8 cellular contexts compared by ENCODE assay signal in genomic region chr11:10413268-10413667, GRCh38. TPM values are rescaled to one million over a fixed set of nuclear protein-coding genes. Genes with fewer than 3 reads are reported as not detected.
A peak's percentile ranks its signal among the peaks of the same experiment; 100 is the strongest.
DNase-seq lines count a peak whose midpoint lies in the region; ATAC-seq and TF ChIP-seq lines count a peak whose summit lies in the region.

No MANE protein-coding gene starts in this region.

- TF ChIP-seq POLR2A in Peyer's patch (IDR thresholded peaks at IDR 0.05) (peak in 1 of 2 donors; percentile 9), adrenal gland (IDR thresholded peaks at IDR 0.05) (no peak)

- H3K4me1 ChIP-seq in Peyer's patch: peaks cover 0 to 8% (median 4%) of the 10 kb centered on the region in 4 donors
- H3K4me1 ChIP-seq in adrenal gland (replicated peaks in 1 of 2): peaks cover 0 to 11% of the 10 kb centered on the region in 2 donors
- peaks cover 8% of the 10 kb centered on the region for H3K4me1 ChIP-seq in mesenchymal stem cell (ENCODE audit: control insufficient read depth, insufficient read depth, low read depth, low read length)
- H3K4me1 ChIP-seq in neural progenitor cell: no peaks in the 10 kb centered on the region

- H3F3A ChIP-seq in neural progenitor cell (ENCODE audit: low read depth): no peaks in the 10 kb centered on the region

- no peaks in the 10 kb centered on the region for H4K20me1 ChIP-seq in neural progenitor cell (ENCODE audit: low read depth)

- no peak overlapping the region for H3K4me3 Mint-ChIP-seq in neural progenitor cell

- no peak overlapping the region for H3K18ac ChIP-seq in mesenchymal stem cell (ENCODE audit: low read depth in 1 of 2, low read length in 2 of 2)

- H3K27ac Mint-ChIP-seq in neural progenitor cell: no peak overlapping the region

- H3K4me2 ChIP-seq in mesenchymal stem cell (ENCODE audit: low read length, poor library complexity, severe bottlenecking) (no peak overlapping the region), neural progenitor cell (no peak overlapping the region)

- no peak overlapping the region for H2AK5ac ChIP-seq in mesenchymal stem cell (ENCODE audit: low read length, severe bottlenecking)

- peak; percentile 26 for DNase-seq in Daoy (ENCODE audit: low read depth)
- DNase-seq in HFF-Myc (ENCODE audit: extremely low read depth, low read depth): no peak
- peak in 2 of 3 donors; percentile 58 to 80 for DNase-seq in Peyer's patch
- DNase-seq in adrenal gland: peak in 2 of 7 donors; percentile 39 to 70
- DNase-seq in mesenchymal stem cell: peak; percentile 29
- DNase-seq in 8988T: no peak
- no peak for DNase-seq in neural progenitor cell (ENCODE audit: low spot score)

- no peak overlapping the region for H3K4me3 ChIP-seq in HFF-Myc (replicated peaks; ENCODE audit: low read depth, low read length)
- H3K4me3 ChIP-seq in Peyer's patch: no peak overlapping the region
- H3K4me3 ChIP-seq in adrenal gland: no peak overlapping the region
- H3K4me3 ChIP-seq in mesenchymal stem cell (ENCODE audit: insufficient read depth in 1 of 2, low read depth in 1 of 2, low read length in 2 of 2): no peak overlapping the region
- H3K4me3 ChIP-seq in neural progenitor cell: no peak overlapping the region

- 59 to 67% (median 61%) methylated on average over 6 of the region's 6 CpGs for WGBS in adrenal gland, 4 donors
- WGBS in mesenchymal stem cell: 74% methylated on average over 5 of the region's 6 CpGs

- H2BK5ac ChIP-seq in mesenchymal stem cell (ENCODE audit: low read depth, low read length, poor library complexity, severe bottlenecking): no peak overlapping the region

- H3K27ac ChIP-seq in Peyer's patch (no peak overlapping the region), adrenal gland (peak overlapping the region in 1 of 5 donors; percentile 77), mesenchymal stem cell (ENCODE audit: low read length, poor library complexity, severe bottlenecking) (no peak overlapping the region), neural progenitor cell (no peak overlapping the region)

- no peaks in the 10 kb centered on the region for H3K79me1 ChIP-seq in mesenchymal stem cell (replicated peaks; ENCODE audit: low read length, poor library complexity, severe bottlenecking)

- no peaks in the 10 kb centered on the region for H3K9me3 ChIP-seq in Peyer's patch
- no peaks in the 10 kb centered on the region for H3K9me3 ChIP-seq in adrenal gland (replicated peaks in 1 of 3)
- no peaks in the 10 kb centered on the region for H3K9me3 ChIP-seq in mesenchymal stem cell (ENCODE audit: control insufficient read depth, low read length)
- no peaks in the 10 kb centered on the region for H3K9me3 ChIP-seq in neural progenitor cell (ENCODE audit: low read depth)

- no peak overlapping the region for H4K8ac ChIP-seq in mesenchymal stem cell (ENCODE audit: low read length)

- H2AFZ ChIP-seq in mesenchymal stem cell (ENCODE audit: low read depth, low read length) (no peak overlapping the region), neural progenitor cell (replicated peaks) (no peak overlapping the region)

- intact Hi-C loops in adrenal gland (cut with DNase I): loop anchor here in 1 of 2 donors (10.0 kb wide), 1 partner anchor 242 kb away; no protein-coding TSS in a partner anchor

- no peak for ATAC-seq in HG02588 (IDR thresholded peaks at IDR 0.05; ENCODE audit: unreplicated experiment)

- H3K36me3 Mint-ChIP-seq in neural progenitor cell: no peaks in the 10 kb centered on the region

- H3K79me2 ChIP-seq in neural progenitor cell (ENCODE audit: low read depth): no peaks in the 10 kb centered on the region

- no peak overlapping the region for H3K9ac ChIP-seq in mesenchymal stem cell (ENCODE audit: low read length)
- no peak overlapping the region for H3K9ac ChIP-seq in neural progenitor cell

- TF ChIP-seq CTCF in HFF-Myc (IDR thresholded peaks at IDR 0.05; ENCODE audit: low read depth, low read length, missing control alignments): peak; percentile 22
- peak in 5 of 6 experiments; percentile 19 to 68 (median 41) for TF ChIP-seq CTCF in Peyer's patch (IDR thresholded peaks at IDR 0.05)
- TF ChIP-seq CTCF in adrenal gland (IDR thresholded peaks at IDR 0.05): peak in 4 of 6 experiments; percentile 16 to 41 (median 30)
- TF ChIP-seq CTCF in neural progenitor cell (IDR thresholded peaks at IDR 0.05): no peak

- no peak overlapping the region for H4K91ac ChIP-seq in mesenchymal stem cell (ENCODE audit: low read length)

- H2BK15ac ChIP-seq in mesenchymal stem cell (ENCODE audit: low read depth, poor library complexity, severe bottlenecking): no peak overlapping the region

- no peak overlapping the region for H3K23ac ChIP-seq in mesenchymal stem cell (ENCODE audit: low read length in 2 of 2)

- H2BK120ac ChIP-seq in mesenchymal stem cell (ENCODE audit: low read depth, low read length): no peak overlapping the region

- peaks cover 2% of the 10 kb centered on the region for H3K27me3 Mint-ChIP-seq in neural progenitor cell (ENCODE audit: insufficient read depth, low read depth)

- no peak overlapping the region for H3K14ac ChIP-seq in mesenchymal stem cell (ENCODE audit: low read length in 2 of 2)

- no peaks in the 10 kb centered on the region for H3K9me3 Mint-ChIP-seq in neural progenitor cell

- no peaks in the 10 kb centered on the region for H3K4me1 Mint-ChIP-seq in neural progenitor cell

- no peak overlapping the region for H3K4ac ChIP-seq in mesenchymal stem cell (ENCODE audit: low read depth in 1 of 2, low read length in 2 of 2)

- no peaks in the 10 kb centered on the region for H3K27me3 ChIP-seq in Peyer's patch
- no peaks in the 10 kb centered on the region for H3K27me3 ChIP-seq in adrenal gland
- H3K27me3 ChIP-seq in mesenchymal stem cell (ENCODE audit: control insufficient read depth in 1 of 2, insufficient read depth in 1 of 2, low read length in 2 of 2): no peaks in the 10 kb centered on the region
- no peaks in the 10 kb centered on the region for H3K27me3 ChIP-seq in neural progenitor cell

- H2BK12ac ChIP-seq in mesenchymal stem cell (ENCODE audit: low read length in 2 of 2): no peak overlapping the region

- H3K36me3 ChIP-seq in Peyer's patch: no peaks in the 10 kb centered on the region
- H3K36me3 ChIP-seq in adrenal gland (replicated peaks in 1 of 2): no peaks in the 10 kb centered on the region
- H3K36me3 ChIP-seq in mesenchymal stem cell (ENCODE audit: control insufficient read depth in 1 of 2, insufficient read depth in 2 of 2, low read depth in 1 of 2, low read length in 2 of 2): peaks cover 0 to 22% of the 10 kb centered on the region in 2 experiments
- no peaks in the 10 kb centered on the region for H3K36me3 ChIP-seq in neural progenitor cell

RNA-seq across cellular contexts. Expression of gene AMPD3, which starts 41.8 kb away (rescaled TPM):
- total RNA-seq in Daoy (2014; rRNA removed; shearing (Covaris generic)): 1.3 and 2.0 TPM in 2 replicates
- total RNA-seq in Peyer's patch: 10 to 100 TPM; 12.4 to 28.9 (median 17.6) TPM
- 10 to 100 TPM; 16.9 to 64.1 (median 45.7) TPM for total RNA-seq in adrenal gland
- polyA plus RNA-seq in adrenal gland: 10 to 100 TPM; 16.5 to 26.0 (median 18.7) TPM
- 19.4 TPM for polyA plus RNA-seq in mesenchymal stem cell (2013, experiment 1 of 2)
- polyA plus RNA-seq in mesenchymal stem cell (2013, experiment 2 of 2): 19.7 TPM
- total RNA-seq in neural progenitor cell (ENCODE audit: low replicate concordance): 2.9 and 3.0 TPM in 2 replicates

Comparison
In these comparisons a context has a peak if more than half of its experiments do, and no peak if none do; other contexts are left out.
1. DNase-seq: peak in Daoy (single experiment), Peyer's patch (2 of 3) and mesenchymal stem cell (single experiment); none in HFF-Myc (single experiment), 8988T (single experiment) and neural progenitor cell (single experiment).